In the genomic region with DNA sequence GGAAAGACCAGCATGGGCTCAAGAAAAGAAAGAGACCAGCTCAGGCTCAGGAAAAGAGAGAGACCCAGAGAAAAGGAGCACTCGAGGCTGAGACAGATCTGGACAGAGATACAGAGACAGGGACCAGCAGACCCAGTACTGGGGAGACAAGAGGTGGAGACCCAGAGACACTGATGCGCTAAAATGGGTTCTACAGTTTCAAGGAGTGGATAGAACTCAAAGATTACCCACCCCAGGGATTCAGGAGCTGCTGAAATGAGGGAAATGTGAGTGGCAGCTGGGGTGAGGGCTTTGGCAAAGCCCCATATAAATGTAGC, we compare ENCODE assay signal across 8 cellular contexts. TPM values are rescaled to one million over a fixed set of nuclear protein-coding genes. Genes with fewer than 3 reads are reported as not detected.
A peak's percentile ranks its signal among the peaks of the same experiment; 100 is the strongest.
DNase-seq lines count a peak whose midpoint lies in the region; TF ChIP-seq lines count a peak whose summit lies in the region.

No MANE protein-coding gene starts in this region.

- no peaks in the 10 kb centered on the region for H3K27me3 ChIP-seq in ascending aorta
- H3K27me3 ChIP-seq in layer of hippocampus (ENCODE audit: control insufficient read depth, insufficient read depth, low read length): no peaks in the 10 kb centered on the region
- H3K27me3 ChIP-seq in testis: no peaks in the 10 kb centered on the region

- H3K27ac ChIP-seq in ascending aorta (peak overlapping the region; percentile 97 to 98), layer of hippocampus (ENCODE audit: low read depth, low read length) (peak overlapping the region; percentile 83), testis (peak overlapping the region; percentile 80 to 81)

- H3K4me1 ChIP-seq in ascending aorta (peaks cover 0 to 9% of the 10 kb centered on the region in 2 donors), testis (peaks cover 13% of the 10 kb centered on the region)

- H3K9me3 ChIP-seq in ascending aorta: peaks cover 4 to 43% of the 10 kb centered on the region in 2 donors
- H3K9me3 ChIP-seq in testis: no peaks in the 10 kb centered on the region

- H3K36me3 ChIP-seq in ascending aorta: peaks cover 0 to 14% of the 10 kb centered on the region in 2 donors
- H3K36me3 ChIP-seq in testis (ENCODE audit: low read depth, missing control alignments): no peaks in the 10 kb centered on the region

- no peaks in the 10 kb centered on the region for H3K27me3 Mint-ChIP-seq in T-helper 2 cell treated with Interferon-gamma antibody and Interleukin-4, amounts not matched to agents 5 μg/mL and 100 μg/mL, for 36 hours (ENCODE audit: low read depth)

- peak overlapping the region; percentile 97 to 99 for H3K4me3 ChIP-seq in ascending aorta
- peak overlapping the region; percentile 82 to 93 for H3K4me3 ChIP-seq in testis

- H3K9me3 Mint-ChIP-seq in T-helper 2 cell treated with Interferon-gamma antibody and Interleukin-4, amounts not matched to agents 5 μg/mL and 100 μg/mL, for 36 hours: peaks cover 39% of the 10 kb centered on the region

- 8 to 17% methylated on average over 2 of the region's 2 CpGs for WGBS in testis, 2 donors

- no peak for DNase-seq in T-helper 2 cell treated with Interferon-gamma antibody and Interleukin-4, amounts not matched to agents 5 μg/mL and 100 μg/mL, for 36 hours (ENCODE audit: low spot score)
- DNase-seq in T-helper 2 cell (no peak), ascending aorta (ENCODE audit: low spot score in 2 of 2) (no peak), testis (no peak), islet precursor cell (no peak), iPS-NIHi7 (ENCODE audit: extremely low spot score) (no peak), Ammon's horn (ENCODE audit: low spot score) (no peak)

- peak overlapping the region; percentile 82 for H3K4me3 Mint-ChIP-seq in T-helper 2 cell treated with Interferon-gamma antibody and Interleukin-4, amounts not matched to agents 5 μg/mL and 100 μg/mL, for 36 hours

- peak overlapping the region; percentile 97 for H3K27ac Mint-ChIP-seq in T-helper 2 cell treated with Interferon-gamma antibody and Interleukin-4, amounts not matched to agents 5 μg/mL and 100 μg/mL, for 36 hours

- no peak for TF ChIP-seq POLR2A in testis (IDR thresholded peaks at IDR 0.05)

- intact Hi-C loops in ascending aorta (cut with DNase I): loop anchor here (1.0 to 10.0 kb wide), 7 partner anchors 39 to 1784 kb away; a partner anchor contains a TSS
- intact Hi-C loops in testis (cut with DNase I; ENCODE audit: low total_unique reads): no loop called here

- TF ChIP-seq CTCF in ascending aorta (IDR thresholded peaks at IDR 0.05): no peak
- TF ChIP-seq CTCF in testis (IDR thresholded peaks at IDR 0.05): no peak

- H3K36me3 Mint-ChIP-seq in T-helper 2 cell treated with Interferon-gamma antibody and Interleukin-4, amounts not matched to agents 5 μg/mL and 100 μg/mL, for 36 hours (ENCODE audit: low read depth): peaks cover 7% of the 10 kb centered on the region

- peaks cover 4% of the 10 kb centered on the region for H3K4me1 Mint-ChIP-seq in T-helper 2 cell treated with Interferon-gamma antibody and Interleukin-4, amounts not matched to agents 5 μg/mL and 100 μg/mL, for 36 hours (ENCODE audit: low read depth)

RNA-seq across cellular contexts. Expression of a gene that starts 0.6 kb away (rescaled TPM):
- total RNA-seq in ascending aorta: 181 TPM
- total RNA-seq in testis: 100 to 1,000 TPM; 150 to 169 TPM
- polyA plus RNA-seq in testis (ENCODE audit: insufficient read depth, low read depth, low replicate concordance): 95.1 TPM

RNA-seq across cellular contexts. Expression of a gene that starts 39.6 kb away (rescaled TPM):
- total RNA-seq in ascending aorta (3.7 TPM), testis (10 to 100 TPM; 19.1 to 33.7 TPM)
- 14.5 TPM for polyA plus RNA-seq in testis (ENCODE audit: insufficient read depth, low read depth, low replicate concordance)

RNA-seq across cellular contexts. Expression of a gene that starts 51.9 kb away (rescaled TPM):
- total RNA-seq in ascending aorta (3.8 TPM), testis (10 to 100 TPM; 19.8 to 20.7 TPM)
- polyA plus RNA-seq in testis (ENCODE audit: insufficient read depth, low read depth, low replicate concordance): 24.2 TPM
